Comparison of ENCODE assay signal across 28 cellular contexts in genomic region chr6:90024633-90025032, GRCh38.
DNase-seq lines count a peak whose midpoint lies in the region; ATAC-seq and TF ChIP-seq lines count a peak whose summit lies in the region.
"Had no signal": no experiment of that assay in that cellular context is flagged by ENCODE, and none has a peak within 500 bp of the region (broad histone marks: within the 10 kb centered on the region; RNA-seq: fewer than 3 reads in every experiment).

No MANE protein-coding gene starts in this region.

- no peaks in the 10 kb centered on the region for H3K36me3 ChIP-seq in esophagus squamous epithelium
- H3K36me3 ChIP-seq: brain microvascular endothelial cell, gastrocnemius medialis, stomach, vagina had no signal

- no peak for TF ChIP-seq POLR2A in esophagus squamous epithelium (IDR thresholded peaks at IDR 0.05)

- intact Hi-C loops in activated CD4-positive, alpha-beta T cell treated with anti-CD3 and anti-CD28 coated beads, Interleukin-2, amount 10 ng/mL, durations not matched to agents 24 days and 14 days (cut with micrococcal nuclease), result loop anchor here (1.0 to 5.0 kb wide), 7 partner anchors 16 to 453 kb away; no protein-coding TSS in a partner anchor
- intact Hi-C loops in CD4-positive, alpha-beta T cell (cut with DNase I, micrococcal nuclease), result loop anchor here (5.0 to 10.0 kb wide), 2 partner anchors 43 to 50 kb away; no protein-coding TSS in a partner anchor
- intact Hi-C loops in esophagus squamous epithelium (cut with DNase I), result no loop called here

- H3K4me3 ChIP-seq in esophagus squamous epithelium, result no peak overlapping the region
- H3K4me3 ChIP-seq: dorsolateral prefrontal cortex, gastrocnemius medialis, lung, stomach, vagina had no signal

- no peaks in the 10 kb centered on the region for H3K4me1 ChIP-seq in esophagus squamous epithelium
- H3K4me1 ChIP-seq: parathyroid adenoma, stomach had no signal

- no peaks in the 10 kb centered on the region for H3K9me3 ChIP-seq in CD4-positive, alpha-beta T cell (ENCODE audit: control insufficient read depth, low read length)
- no peaks in the 10 kb centered on the region for H3K9me3 ChIP-seq in esophagus squamous epithelium
- H3K9me3 ChIP-seq: gastrocnemius medialis, stomach, vagina had no signal

- 93 to 100% methylated on average over 5 of the region's 6 CpGs for WGBS in esophagus squamous epithelium, 2 donors

- peaks cover 61% of the 10 kb centered on the region for H3K4me1 Mint-ChIP-seq in activated CD4-positive, alpha-beta T cell treated with anti-CD3 and anti-CD28 coated beads, Interleukin-2, amount 10 ng/mL, durations not matched to agents 24 days and 14 days
- H3K4me1 Mint-ChIP-seq in CD4-positive, alpha-beta T cell (ENCODE audit: low read depth), result peaks cover 86% of the 10 kb centered on the region
- H3K4me1 Mint-ChIP-seq in activated naive CD8-positive, alpha-beta T cell treated with anti-CD3 and anti-CD28 coated beads, Interleukin-2, amount 50 U/mL, for 24 hours, result peaks cover 96% of the 10 kb centered on the region
- H3K4me1 Mint-ChIP-seq in naive thymus-derived CD8-positive, alpha-beta T cell, result peaks cover 60 to 89% (median 88%) of the 10 kb centered on the region in 4 donors

- no peak for TF ChIP-seq CTCF in CD4-positive, alpha-beta T cell (IDR thresholded peaks at IDR 0.05)
- no peak for TF ChIP-seq CTCF in esophagus squamous epithelium (IDR thresholded peaks at IDR 0.05)

- H3K27ac Mint-ChIP-seq in activated CD4-positive, alpha-beta T cell treated with anti-CD3 and anti-CD28 coated beads, Interleukin-2, amount 10 ng/mL, durations not matched to agents 24 days and 14 days, result peak overlapping the region; percentile 27
- H3K27ac Mint-ChIP-seq in CD4-positive, alpha-beta T cell, result peak overlapping the region; percentile 45
- H3K27ac Mint-ChIP-seq in activated naive CD8-positive, alpha-beta T cell treated with anti-CD3 and anti-CD28 coated beads, Interleukin-2, amount 50 U/mL, for 24 hours, result peak overlapping the region; percentile 93
- peak overlapping the region in 7 of 10 donors; percentile 40 to 81 (median 60) for H3K27ac Mint-ChIP-seq in naive thymus-derived CD8-positive, alpha-beta T cell

- no peaks in the 10 kb centered on the region for H3K27me3 ChIP-seq in CD4-positive, alpha-beta T cell (ENCODE audit: control insufficient read depth, insufficient read depth, low read length)
- no peaks in the 10 kb centered on the region for H3K27me3 ChIP-seq in esophagus squamous epithelium
- H3K27me3 ChIP-seq: brain microvascular endothelial cell, dorsolateral prefrontal cortex, gastrocnemius medialis, stomach, vagina had no signal

- POLR2A ChIA-PET in CD4-positive, alpha-beta T cell (lab: Charles Lee), result no interaction called here
- POLR2A ChIA-PET in naive thymus-derived CD8-positive, alpha-beta T cell (lab: Charles Lee), result no interaction called here

- ATAC-seq in CD4-positive, alpha-beta T cell (ENCODE audit: poor library complexity), result no peak
- peak; percentile 47 for ATAC-seq in activated naive CD8-positive, alpha-beta T cell treated with anti-CD3 and anti-CD28 coated beads, Interleukin-2, amount 50 U/mL, for 24 hours
- no peak for ATAC-seq in naive thymus-derived CD8-positive, alpha-beta T cell
- ATAC-seq: gastrocnemius medialis, Panc1 had no signal

- H3K36me3 Mint-ChIP-seq in activated CD4-positive, alpha-beta T cell treated with anti-CD3 and anti-CD28 coated beads, Interleukin-2, amount 10 ng/mL, durations not matched to agents 24 days and 14 days (ENCODE audit: low read depth), result peaks cover 58% of the 10 kb centered on the region
- peaks cover 82% of the 10 kb centered on the region for H3K36me3 Mint-ChIP-seq in CD4-positive, alpha-beta T cell (ENCODE audit: low read depth)
- H3K36me3 Mint-ChIP-seq in activated naive CD8-positive, alpha-beta T cell treated with anti-CD3 and anti-CD28 coated beads, Interleukin-2, amount 50 U/mL, for 24 hours (ENCODE audit: low read depth), result peaks cover 82% of the 10 kb centered on the region
- H3K36me3 Mint-ChIP-seq in naive thymus-derived CD8-positive, alpha-beta T cell, result peaks cover 8 to 49% (median 28%) of the 10 kb centered on the region in 3 donors

- DNase-seq in activated CD4-positive, alpha-beta T cell treated with anti-CD3 and anti-CD28 coated beads, Interleukin-2, amount 10 ng/mL, durations not matched to agents 24 days and 14 days, result peak; percentile 50
- DNase-seq in activated CD4-positive, alpha-beta T cell treated with anti-CD3 and anti-CD28 coated beads for 1 hour, result no peak
- DNase-seq in CD4-positive, alpha-beta T cell, result no peak
- no peak for DNase-seq in activated naive CD8-positive, alpha-beta T cell treated with anti-CD3 and anti-CD28 coated beads, Interleukin-2, amount 50 U/mL, for 24 hours
- DNase-seq in naive thymus-derived CD8-positive, alpha-beta T cell, result no peak
- no peak for DNase-seq in ecto neural progenitor cell (ENCODE audit: low spot score)
- no peak for DNase-seq in stimulated activated CD4-positive, alpha-beta T cell treated with anti-CD3 and anti-CD28 coated beads, Interleukin-2, amount 100 ng/mL, for 24 hours
- no peak for DNase-seq in esophagus squamous epithelium (lab: John Stamatoyannopoulos, UW)
- DNase-seq: activated CD4-positive, CD25-positive, alpha-beta regulatory T cell treated with anti-CD3 and anti-CD28 coated beads, Interleukin-2, amount 50 U/mL, for 72 hours; brain microvascular endothelial cell; Calu3; DMS79; dorsolateral prefrontal cortex; gastrocnemius medialis; HCEC 1CT; Kasumi-1; NCI-H1417 treated with DMSO at 0.1 percent for 48 hours; NCI-H2081; NCI-H446; NCI-H748 treated with DMSO at 0.1 percent for 48 hours; retina; Right ventricle myocardium superior; stomach had no signal

- H3K27me3 Mint-ChIP-seq in activated CD4-positive, alpha-beta T cell treated with anti-CD3 and anti-CD28 coated beads, Interleukin-2, amount 10 ng/mL, durations not matched to agents 24 days and 14 days, result no peaks in the 10 kb centered on the region
- no peaks in the 10 kb centered on the region for H3K27me3 Mint-ChIP-seq in CD4-positive, alpha-beta T cell
- H3K27me3 Mint-ChIP-seq in activated naive CD8-positive, alpha-beta T cell treated with anti-CD3 and anti-CD28 coated beads, Interleukin-2, amount 50 U/mL, for 24 hours, result no peaks in the 10 kb centered on the region
- H3K27me3 Mint-ChIP-seq in naive thymus-derived CD8-positive, alpha-beta T cell, result no peaks in the 10 kb centered on the region

- CTCF ChIA-PET in CD4-positive, alpha-beta T cell (lab: Charles Lee), result no interaction called here

- peaks cover 5% of the 10 kb centered on the region for H3K9me3 Mint-ChIP-seq in activated CD4-positive, alpha-beta T cell treated with anti-CD3 and anti-CD28 coated beads, Interleukin-2, amount 10 ng/mL, durations not matched to agents 24 days and 14 days
- H3K9me3 Mint-ChIP-seq in CD4-positive, alpha-beta T cell, result no peaks in the 10 kb centered on the region
- H3K9me3 Mint-ChIP-seq in activated naive CD8-positive, alpha-beta T cell treated with anti-CD3 and anti-CD28 coated beads, Interleukin-2, amount 50 U/mL, for 24 hours, result peaks cover 6% of the 10 kb centered on the region
- peaks cover 0 to 3% (median 0%) of the 10 kb centered on the region in 9 donors for H3K9me3 Mint-ChIP-seq in naive thymus-derived CD8-positive, alpha-beta T cell
- H3K9me3 Mint-ChIP-seq: neural crest cell had no signal

- H3K27ac ChIP-seq in CD4-positive, alpha-beta T cell (ENCODE audit: low read depth, low read length), result no peak overlapping the region
- H3K27ac ChIP-seq in esophagus squamous epithelium, result no peak overlapping the region
- H3K27ac ChIP-seq: brain microvascular endothelial cell, dorsolateral prefrontal cortex, parathyroid adenoma, stomach, vagina had no signal

- H3K4me3 Mint-ChIP-seq in activated CD4-positive, alpha-beta T cell treated with anti-CD3 and anti-CD28 coated beads, Interleukin-2, amount 10 ng/mL, durations not matched to agents 24 days and 14 days, result peak overlapping the region; percentile 7
- H3K4me3 Mint-ChIP-seq in CD4-positive, alpha-beta T cell, result peak overlapping the region; percentile 7
- H3K4me3 Mint-ChIP-seq in activated naive CD8-positive, alpha-beta T cell treated with anti-CD3 and anti-CD28 coated beads, Interleukin-2, amount 50 U/mL, for 24 hours, result peak overlapping the region; percentile 60
- H3K4me3 Mint-ChIP-seq in naive thymus-derived CD8-positive, alpha-beta T cell, result peak overlapping the region in 1 of 10 donors; percentile 30
- H3K4me3 Mint-ChIP-seq: neural crest cell had no signal

Comparison
In these comparisons a context has a peak if more than half of its experiments do, and no peak if none do; other contexts are left out.
1. H3K27ac Mint-ChIP-seq: peak in every context shown above with its lines; median percentile 93 in activated naive CD8-positive, alpha-beta T cell treated with anti-CD3 and anti-CD28 coated beads, Interleukin-2, amount 50 U/mL, for 24 hours; 60 in naive thymus-derived CD8-positive, alpha-beta T cell; 45 in CD4-positive, alpha-beta T cell; 27 in activated CD4-positive, alpha-beta T cell treated with anti-CD3 and anti-CD28 coated beads, Interleukin-2, amount 10 ng/mL, durations not matched to agents 24 days and 14 days.